Comparison of ENCODE assay signal across 1 cellular context in genomic region chr3:42801048-42801620, GRCh38.
TF ChIP-seq lines count a peak whose summit lies in the region.

No MANE protein-coding gene starts in this region.

TF ChIP-seq in WTC11, 78 proteins besides CTCF, POLR2A, EP300 and RAD21 (continued from another document):
- TF ChIP-seq USF1 (CRISPR knock-in tag; IDR thresholded peaks at IDR 0.05) (no peak), ZNF281 (CRISPR knock-in tag; IDR thresholded peaks at IDR 0.05) (no peak), SP1 (CRISPR knock-in tag; conservative IDR thresholded peaks at IDR 0.05) (no peak), ZNF232 (CRISPR knock-in tag; IDR thresholded peaks at IDR 0.05) (no peak), KAT7 (CRISPR knock-in tag; IDR thresholded peaks at IDR 0.05; ENCODE audit: borderline replicate concordance) (no peak), JUN (CRISPR knock-in tag; IDR thresholded peaks at IDR 0.05) (no peak), MXD4 (CRISPR knock-in tag; IDR thresholded peaks at IDR 0.05; ENCODE audit: borderline replicate concordance) (no peak), NR1H2 (CRISPR knock-in tag; IDR thresholded peaks at IDR 0.05) (no peak), NR2C2 (CRISPR knock-in tag; IDR thresholded peaks at IDR 0.05) (no peak)
